ENCODE assay signal across 32 cellular contexts in the genomic region with DNA sequence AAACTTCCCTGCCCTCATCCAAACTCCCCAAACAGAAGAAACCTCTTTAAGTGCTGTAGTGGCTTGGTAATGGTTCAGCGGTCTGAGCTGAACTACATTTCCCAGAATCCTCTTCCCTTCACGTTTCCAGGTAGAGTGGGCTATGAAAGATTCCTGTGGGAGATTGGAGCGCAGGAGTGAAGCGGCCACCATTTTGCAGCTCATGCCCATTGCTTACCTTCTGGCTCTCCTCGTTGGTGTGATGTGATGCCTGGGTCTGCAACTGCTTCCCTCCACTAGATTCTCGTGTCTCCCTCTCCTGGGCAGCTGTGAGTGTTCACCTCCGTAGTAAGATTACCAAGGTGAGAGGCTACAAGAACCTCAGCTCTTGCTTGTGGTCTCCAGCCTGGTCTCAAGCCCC.
DNase-seq lines count a peak whose midpoint lies in the region; ATAC-seq and TF ChIP-seq lines count a peak whose summit lies in the region.
"Had no signal": no experiment of that assay in that cellular context is flagged by ENCODE, and none has a peak within 500 bp of the region (broad histone marks: within the 10 kb centered on the region; RNA-seq: fewer than 3 reads in every experiment).

No MANE protein-coding gene starts in this region.

- no peak overlapping the region for H2AFZ ChIP-seq in HCT116 (ENCODE audit: low read depth, low read length, poor library complexity, severe bottlenecking)

- no peaks in the 10 kb centered on the region for H3K4me1 Mint-ChIP-seq in progenitor cell of endocrine pancreas (ENCODE audit: low read depth)
- H3K4me1 Mint-ChIP-seq: activated naive CD8-positive, alpha-beta T cell treated with anti-CD3 and anti-CD28 coated beads, Interleukin-2, amount 50 U/mL, for 24 hours; B cell; CD8-positive, alpha-beta memory T cell had no signal

- RAD21 ChIA-PET in HCT116 (lab: Charles Lee; ENCODE audit: low non-redundant PET in 1 of 2, low total read pairs in 2 of 2, uncharacterized antibody in 2 of 2, unreplicated experiment in 2 of 2), result interaction anchor here (0.7 to 0.8 kb wide), 2 partner anchors 28 to 309 kb away, joined by 3 to 4 read pairs; no protein-coding TSS in a partner anchor

- H3K9ac ChIP-seq in HCT116 (ENCODE audit: low read length), result no peak overlapping the region
- H3K9ac ChIP-seq: KMS-11 had no signal

- no peaks in the 10 kb centered on the region for H3K9me3 ChIP-seq in HCT116 (ENCODE audit: control insufficient read depth in 1 of 2, insufficient read depth in 1 of 2, low read depth in 1 of 2, low read length in 2 of 2)
- H3K9me3 ChIP-seq: SJSA1, vagina had no signal

- no peaks in the 10 kb centered on the region for H3K36me3 Mint-ChIP-seq in progenitor cell of endocrine pancreas (ENCODE audit: insufficient read depth)
- H3K36me3 Mint-ChIP-seq: CD8-positive, alpha-beta memory T cell had no signal

- H3K4me3 Mint-ChIP-seq in progenitor cell of endocrine pancreas (ENCODE audit: low read depth), result peak overlapping the region; percentile 46
- H3K4me3 Mint-ChIP-seq: activated naive CD8-positive, alpha-beta T cell treated with anti-CD3 and anti-CD28 coated beads, Interleukin-2, amount 50 U/mL, for 24 hours; activated T-cell treated with anti-CD3 and anti-CD28 coated beads, Interleukin-2, amount 50 U/mL, for 72 hours; B cell; CD8-positive, alpha-beta memory T cell; effector memory CD8-positive, alpha-beta T cell; stimulated activated naive CD8-positive, alpha-beta T cell treated with anti-CD3 and anti-CD28 coated beads, Interleukin-15, Interleukin-2, amounts not matched to agents 100 ng/mL and 50 ng/mL, for 24 hours had no signal

- ATAC-seq in HCT116 (peak; percentile 67), HG03045 (IDR thresholded peaks at IDR 0.05; ENCODE audit: unreplicated experiment) (no peak)
- ATAC-seq: activated naive CD8-positive, alpha-beta T cell treated with anti-CD3 and anti-CD28 coated beads, Interleukin-2, amount 50 U/mL, for 24 hours; activated T-cell treated with anti-CD3 and anti-CD28 coated beads, Interleukin-2, amount 50 U/mL, for 72 hours; effector memory CD8-positive, alpha-beta T cell; right cardiac atrium had no signal

- CTCF ChIA-PET in HCT116 (lab: Charles Lee), result interaction anchor here (0.9 to 1.9 kb wide), 3 partner anchors 11 to 309 kb away, joined by 4 to 9 read pairs (median 9); no protein-coding TSS in a partner anchor

- TF ChIP-seq RAD21 in HCT116 (IDR thresholded peaks at IDR 0.05; ENCODE audit: low read depth), result no peak

- H3K27me3 ChIP-seq in HCT116 (ENCODE audit: insufficient read depth, low read length), result peaks cover 38% of the 10 kb centered on the region; the same call in 1 of the 2 replicates
- H3K27me3 ChIP-seq: vagina had no signal

- POLR2A ChIA-PET in HCT116 (lab: Charles Lee), result no interaction called here

- H3K9me2 ChIP-seq in HCT116 (ENCODE audit: insufficient read depth), result no peaks in the 10 kb centered on the region

- H3K9me3 Mint-ChIP-seq in progenitor cell of endocrine pancreas (ENCODE audit: low read depth), result no peaks in the 10 kb centered on the region
- H3K9me3 Mint-ChIP-seq: activated naive CD8-positive, alpha-beta T cell treated with anti-CD3 and anti-CD28 coated beads, Interleukin-2, amount 50 U/mL, for 24 hours; stimulated activated naive CD8-positive, alpha-beta T cell treated with anti-CD3 and anti-CD28 coated beads, Interleukin-15, Interleukin-2, amounts not matched to agents 100 ng/mL and 50 ng/mL, for 24 hours had no signal

- no peaks in the 10 kb centered on the region for H4K20me1 ChIP-seq in HCT116 (ENCODE audit: insufficient read depth)

- intact Hi-C loops in HCT116 (cut with micrococcal nuclease), result no loop called here

- TF ChIP-seq POLR2A in HCT116 (IDR thresholded peaks at IDR 0.05; ENCODE audit: borderline replicate concordance, extremely low read depth, insufficient read depth, insufficient read length), result no peak

- DNase-seq in NCI-H82 (lab: John Stamatoyannopoulos, UW) (peak; percentile 18), NCI-H82 treated with DMSO at 0.1 percent for 48 hours (lab: John Stamatoyannopoulos, UW; ENCODE audit: unreplicated experiment) (no peak), HCT116 (ENCODE audit: low read depth, low spot score) (no peak), progenitor cell of endocrine pancreas (ENCODE audit: low spot score, unreplicated experiment) (no peak), SHP77 (lab: John Stamatoyannopoulos, UW) (no peak)
- DNase-seq in activated effector memory CD4-positive, alpha-beta T cell treated with anti-CD3 and anti-CD28 coated beads, Interleukin-2, amount 50 U/mL, for 16 hours, result no peak
- DNase-seq: activated CD4-positive, alpha-beta T cell treated with anti-CD3 and anti-CD28 coated beads, Interleukin-2, amount 50 U/mL, for 4 hours; activated CD4-positive, CD25-positive, alpha-beta regulatory T cell; activated naive CD4-positive, alpha-beta T cell; activated naive CD8-positive, alpha-beta T cell treated with anti-CD3 and anti-CD28 coated beads, Interleukin-2, amount 50 U/mL, for 24 hours; activated T-cell treated with anti-CD3 and anti-CD28 coated beads, Interleukin-2, amount 50 U/mL, for 72 hours; CD8-positive, alpha-beta memory T cell; cortex of kidney; DMS79; effector memory CD8-positive, alpha-beta T cell; erythroblast; GF-D8; MM.1S; NCI-H2029; NCI-H226; posterior cingulate gyrus; right cardiac atrium; RPMI8226; stimulated activated CD4-positive, alpha-beta T cell treated with anti-CD3 and anti-CD28 coated beads, Interleukin-2, amount 100 ng/mL, for 24 hours; T-helper 1 cell had no signal

- no peaks in the 10 kb centered on the region for H3K79me2 ChIP-seq in HCT116 (ENCODE audit: insufficient read depth, low read length)

- TF ChIP-seq CTCF in HCT116 (IDR thresholded peaks at IDR 0.05 in 2 of 3, conservative IDR thresholded peaks at IDR 0.05 in 1 of 3; ENCODE audit: borderline replicate concordance in 1 of 3, insufficient read depth in 1 of 3, low read depth in 2 of 3, low read length in 2 of 3) (peak in 2 of 3 experiments; percentile 30 to 33; a peak in 4 of 6 replicates), VCaP (conservative IDR thresholded peaks at IDR 0.05) (peak; percentile 22; the same call in 1 of the 2 replicates), progenitor cell of endocrine pancreas (IDR thresholded peaks at IDR 0.05; ENCODE audit: unreplicated experiment) (no peak)

- H3K36me3 ChIP-seq in HCT116 (ENCODE audit: control insufficient read depth in 1 of 2, insufficient read depth in 2 of 2, low read length in 2 of 2), result no peaks in the 10 kb centered on the region
- H3K36me3 ChIP-seq: SJSA1, vagina had no signal

- no TSS peak for BruUV-seq in HCT116 (replicated peaks; lab: Mats Ljungman, UMichigan)

- no peak overlapping the region for H3K27ac Mint-ChIP-seq in progenitor cell of endocrine pancreas
- H3K27ac Mint-ChIP-seq: activated naive CD8-positive, alpha-beta T cell treated with anti-CD3 and anti-CD28 coated beads, Interleukin-2, amount 50 U/mL, for 24 hours; activated T-cell treated with anti-CD3 and anti-CD28 coated beads, Interleukin-2, amount 50 U/mL, for 72 hours; B cell; CD8-positive, alpha-beta memory T cell; effector memory CD8-positive, alpha-beta T cell; stimulated activated naive CD8-positive, alpha-beta T cell treated with anti-CD3 and anti-CD28 coated beads, Interleukin-15, Interleukin-2, amounts not matched to agents 100 ng/mL and 50 ng/mL, for 24 hours had no signal

- no peak overlapping the region; the same call in 1 of the 2 replicates for H3K4me2 ChIP-seq in HCT116 (ENCODE audit: low read length)
- H3K4me2 ChIP-seq: KMS-11 had no signal

- H3K4me1 ChIP-seq in HCT116 (ENCODE audit: control insufficient read depth in 1 of 2, insufficient read depth in 2 of 2, low read length in 2 of 2), result no peaks in the 10 kb centered on the region
- H3K4me1 ChIP-seq: SJSA1, vagina had no signal

- H3K4me3 ChIP-seq in HCT116 (replicated peaks in 1 of 2; ENCODE audit: low read depth in 1 of 2, low read length in 2 of 2), result no peak overlapping the region
- H3K4me3 ChIP-seq: SJSA1, vagina had no signal

- H3K27ac ChIP-seq in HCT116 (ENCODE audit: low read depth, low read length) (no peak overlapping the region), VCaP (no peak overlapping the region)
- H3K27ac ChIP-seq: KMS-11, SJSA1, vagina had no signal

- H3K27me3 Mint-ChIP-seq in progenitor cell of endocrine pancreas, result peaks cover 47% of the 10 kb centered on the region
- H3K27me3 Mint-ChIP-seq: activated naive CD8-positive, alpha-beta T cell treated with anti-CD3 and anti-CD28 coated beads, Interleukin-2, amount 50 U/mL, for 24 hours; B cell; effector memory CD8-positive, alpha-beta T cell; stimulated activated naive CD8-positive, alpha-beta T cell treated with anti-CD3 and anti-CD28 coated beads, Interleukin-15, Interleukin-2, amounts not matched to agents 100 ng/mL and 50 ng/mL, for 24 hours had no signal

TF ChIP-seq in HCT116, 20 proteins besides CTCF, POLR2A, EP300 and RAD21 (continues in another document):
- no peak for TF ChIP-seq YY1 (IDR thresholded peaks at IDR 0.05; ENCODE audit: extremely low read depth, insufficient replicate concordance, low read depth, low read length)
- TF ChIP-seq SRF (IDR thresholded peaks at IDR 0.05; ENCODE audit: low read depth), result no peak
- no peak for TF ChIP-seq EZH2 (IDR thresholded peaks at IDR 0.05)
- TF ChIP-seq, protein P1, sequence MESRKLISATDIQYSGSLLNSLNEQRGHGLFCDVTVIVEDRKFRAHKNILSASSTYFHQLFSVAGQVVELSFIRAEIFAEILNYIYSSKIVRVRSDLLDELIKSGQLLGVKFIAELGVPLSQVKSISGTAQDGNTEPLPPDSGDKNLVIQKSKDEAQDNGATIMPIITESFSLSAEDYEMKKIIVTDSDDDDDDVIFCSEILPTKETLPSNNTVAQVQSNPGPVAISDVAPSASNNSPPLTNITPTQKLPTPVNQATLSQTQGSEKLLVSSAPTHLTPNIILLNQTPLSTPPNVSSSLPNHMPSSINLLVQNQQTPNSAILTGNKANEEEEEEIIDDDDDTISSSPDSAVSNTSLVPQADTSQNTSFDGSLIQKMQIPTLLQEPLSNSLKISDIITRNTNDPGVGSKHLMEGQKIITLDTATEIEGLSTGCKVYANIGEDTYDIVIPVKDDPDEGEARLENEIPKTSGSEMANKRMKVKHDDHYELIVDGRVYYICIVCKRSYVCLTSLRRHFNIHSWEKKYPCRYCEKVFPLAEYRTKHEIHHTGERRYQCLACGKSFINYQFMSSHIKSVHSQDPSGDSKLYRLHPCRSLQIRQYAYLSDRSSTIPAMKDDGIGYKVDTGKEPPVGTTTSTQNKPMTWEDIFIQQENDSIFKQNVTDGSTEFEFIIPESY (IDR thresholded peaks at IDR 0.05; ENCODE audit: extremely low read depth, insufficient replicate concordance, low read length), result no peak
- no peak for TF ChIP-seq EZH2phosphoT487 (IDR thresholded peaks at IDR 0.05; ENCODE audit: borderline replicate concordance)
- no peak for TF ChIP-seq TCF7L2 (IDR thresholded peaks at IDR 0.05; ENCODE audit: borderline replicate concordance, extremely low read depth, insufficient read depth, insufficient read length)
- no peak for TF ChIP-seq CEBPB (IDR thresholded peaks at IDR 0.05; ENCODE audit: low read depth)
- no peak for TF ChIP-seq POLR2AphosphoS5 (IDR thresholded peaks at IDR 0.05; ENCODE audit: low read depth, low read length)
